ENCODE assay signal across 13 cellular contexts in genomic region chr16:56298948-56299602, GRCh38.
DNase-seq lines count a peak whose midpoint lies in the region; ATAC-seq and TF ChIP-seq lines count a peak whose summit lies in the region.
"Had no signal": no experiment of that assay in that cellular context is flagged by ENCODE, and none has a peak within 500 bp of the region (broad histone marks: within the 10 kb centered on the region; RNA-seq: fewer than 3 reads in every experiment).

No MANE protein-coding gene starts in this region.

- H3K4me3 Mint-ChIP-seq in activated CD4-positive, alpha-beta T cell treated with anti-CD3 and anti-CD28 coated beads for 36 hours: no peak overlapping the region
- H3K4me3 Mint-ChIP-seq in naive thymus-derived CD4-positive, alpha-beta T cell: no peak overlapping the region
- no peak overlapping the region for H3K4me3 Mint-ChIP-seq in type B pancreatic cell
- no peak overlapping the region for H3K4me3 Mint-ChIP-seq in stimulated activated memory B cell treated with anti-CD40 and anti-IgM and Interleukin-4, amounts not matched to agents 10 μg/mL and 1 μg/mL and 100 μg/mL, for 72 hours
- H3K4me3 Mint-ChIP-seq: activated naive CD4-positive, alpha-beta T cell treated with anti-CD3 and anti-CD28 coated beads, Interleukin-2, amount 10 ng/mL, durations not matched to agents 7 days and 5 days had no signal

- peaks cover 3% of the 10 kb centered on the region for H3K27me3 Mint-ChIP-seq in activated CD4-positive, alpha-beta T cell treated with anti-CD3 and anti-CD28 coated beads for 36 hours
- peaks cover 0 to 8% (median 0%) of the 10 kb centered on the region in 5 donors for H3K27me3 Mint-ChIP-seq in naive thymus-derived CD4-positive, alpha-beta T cell
- no peaks in the 10 kb centered on the region for H3K27me3 Mint-ChIP-seq in type B pancreatic cell
- peaks cover 46% of the 10 kb centered on the region for H3K27me3 Mint-ChIP-seq in stimulated activated memory B cell treated with anti-CD40 and anti-IgM and Interleukin-4, amounts not matched to agents 10 μg/mL and 1 μg/mL and 100 μg/mL, for 72 hours

- no peak overlapping the region for H3K27ac Mint-ChIP-seq in activated CD4-positive, alpha-beta T cell treated with anti-CD3 and anti-CD28 coated beads for 36 hours
- H3K27ac Mint-ChIP-seq in naive thymus-derived CD4-positive, alpha-beta T cell: no peak overlapping the region
- H3K27ac Mint-ChIP-seq in type B pancreatic cell: peak overlapping the region; percentile 32
- H3K27ac Mint-ChIP-seq in stimulated activated memory B cell treated with anti-CD40 and anti-IgM and Interleukin-4, amounts not matched to agents 10 μg/mL and 1 μg/mL and 100 μg/mL, for 72 hours: no peak overlapping the region
- H3K27ac Mint-ChIP-seq: activated naive CD4-positive, alpha-beta T cell treated with anti-CD3 and anti-CD28 coated beads, Interleukin-2, amount 10 ng/mL, durations not matched to agents 7 days and 5 days had no signal

- no peaks in the 10 kb centered on the region for H3K9me3 ChIP-seq in naive thymus-derived CD4-positive, alpha-beta T cell (ENCODE audit: control insufficient read depth in 2 of 3, low read length in 3 of 3)
- H3K9me3 ChIP-seq: vagina had no signal

- no peak overlapping the region for H3K27ac ChIP-seq in naive thymus-derived CD4-positive, alpha-beta T cell (ENCODE audit: low read depth, low read length)
- H3K27ac ChIP-seq: vagina had no signal

- H3K36me3 ChIP-seq in naive thymus-derived CD4-positive, alpha-beta T cell (ENCODE audit: control insufficient read depth in 2 of 3, insufficient read depth in 3 of 3, low read length in 3 of 3): no peaks in the 10 kb centered on the region
- H3K36me3 ChIP-seq: vagina had no signal

- CTCF ChIA-PET in activated CD4-positive, alpha-beta T cell treated with anti-CD3 and anti-CD28 coated beads for 36 hours (lab: Charles Lee): interaction anchor here (0.6 to 1.4 kb wide), 2 partner anchors 96 to 1377 kb away, joined by 3 to 4 read pairs; no protein-coding TSS in a partner anchor
- CTCF ChIA-PET in naive thymus-derived CD4-positive, alpha-beta T cell (lab: Charles Lee): no interaction called here

- intact Hi-C loops in activated CD4-positive, alpha-beta T cell treated with anti-CD3 and anti-CD28 coated beads for 36 hours (cut with DNase I, micrococcal nuclease): no loop called here
- intact Hi-C loops in naive thymus-derived CD4-positive, alpha-beta T cell (cut with micrococcal nuclease): no loop called here

- no peak for TF ChIP-seq CTCF in type B pancreatic cell (conservative IDR thresholded peaks at IDR 0.05)

- no peak for DNase-seq in activated CD4-positive, alpha-beta T cell treated with anti-CD3 and anti-CD28 coated beads for 36 hours
- DNase-seq in activated CD4-positive, alpha-beta T cell treated with anti-CD3 and anti-CD28 coated beads, Interleukin-2, amount 50 U/mL, for 4 hours: no peak
- DNase-seq in foreskin melanocyte (peak; percentile 94), type B pancreatic cell (ENCODE audit: extremely low spot score, unreplicated experiment) (no peak), NCI-H128 (lab: John Stamatoyannopoulos, UW; ENCODE audit: unreplicated experiment) (no peak), NCI-H187 treated with DMSO at 0.1 percent for 48 hours (lab: John Stamatoyannopoulos, UW) (no peak)
- DNase-seq in naive thymus-derived CD4-positive, alpha-beta T cell: no peak
- DNase-seq: activated CD4-positive, alpha-beta T cell treated with anti-CD3 and anti-CD28 coated beads, Interleukin-2, amount 50 U/mL, for 1 hour; activated naive CD4-positive, alpha-beta T cell treated with anti-CD3 and anti-CD28 coated beads, Interleukin-2, amount 10 ng/mL, durations not matched to agents 7 days and 5 days; Karpas-422; NCI-H226 had no signal

- H3K4me1 Mint-ChIP-seq in activated CD4-positive, alpha-beta T cell treated with anti-CD3 and anti-CD28 coated beads for 36 hours: peaks cover 3% of the 10 kb centered on the region
- peaks cover 0 to 9% (median 0%) of the 10 kb centered on the region in 7 donors for H3K4me1 Mint-ChIP-seq in naive thymus-derived CD4-positive, alpha-beta T cell
- H3K4me1 Mint-ChIP-seq in type B pancreatic cell (ENCODE audit: unreplicated experiment): peaks cover 53% of the 10 kb centered on the region
- peaks cover 18% of the 10 kb centered on the region for H3K4me1 Mint-ChIP-seq in stimulated activated memory B cell treated with anti-CD40 and anti-IgM and Interleukin-4, amounts not matched to agents 10 μg/mL and 1 μg/mL and 100 μg/mL, for 72 hours
- H3K4me1 Mint-ChIP-seq: activated naive CD4-positive, alpha-beta T cell treated with anti-CD3 and anti-CD28 coated beads, Interleukin-2, amount 10 ng/mL, durations not matched to agents 7 days and 5 days had no signal

- no peaks in the 10 kb centered on the region for H3K36me3 Mint-ChIP-seq in activated CD4-positive, alpha-beta T cell treated with anti-CD3 and anti-CD28 coated beads for 36 hours (ENCODE audit: low read depth)
- no peaks in the 10 kb centered on the region for H3K36me3 Mint-ChIP-seq in naive thymus-derived CD4-positive, alpha-beta T cell
- H3K36me3 Mint-ChIP-seq in type B pancreatic cell: no peaks in the 10 kb centered on the region
- no peaks in the 10 kb centered on the region for H3K36me3 Mint-ChIP-seq in stimulated activated memory B cell treated with anti-CD40 and anti-IgM and Interleukin-4, amounts not matched to agents 10 μg/mL and 1 μg/mL and 100 μg/mL, for 72 hours
- H3K36me3 Mint-ChIP-seq: activated naive CD4-positive, alpha-beta T cell treated with anti-CD3 and anti-CD28 coated beads, Interleukin-2, amount 10 ng/mL, durations not matched to agents 7 days and 5 days had no signal

- POLR2A ChIA-PET in activated CD4-positive, alpha-beta T cell treated with anti-CD3 and anti-CD28 coated beads for 36 hours (lab: Charles Lee): no interaction called here
- POLR2A ChIA-PET in naive thymus-derived CD4-positive, alpha-beta T cell (lab: Charles Lee): no interaction called here

- H3K4me3 ChIP-seq in naive thymus-derived CD4-positive, alpha-beta T cell (ENCODE audit: low read length): no peak overlapping the region
- H3K4me3 ChIP-seq: vagina had no signal

- no peaks in the 10 kb centered on the region for H3K27me3 ChIP-seq in naive thymus-derived CD4-positive, alpha-beta T cell (ENCODE audit: control insufficient read depth in 2 of 2, insufficient read depth in 2 of 2, low read length in 2 of 2)
- H3K27me3 ChIP-seq: vagina had no signal

- no peaks in the 10 kb centered on the region for H3K9me3 Mint-ChIP-seq in activated CD4-positive, alpha-beta T cell treated with anti-CD3 and anti-CD28 coated beads for 36 hours (ENCODE audit: low read depth)
- H3K9me3 Mint-ChIP-seq in naive thymus-derived CD4-positive, alpha-beta T cell: no peaks in the 10 kb centered on the region
- no peaks in the 10 kb centered on the region for H3K9me3 Mint-ChIP-seq in type B pancreatic cell
- H3K9me3 Mint-ChIP-seq in stimulated activated memory B cell treated with anti-CD40 and anti-IgM and Interleukin-4, amounts not matched to agents 10 μg/mL and 1 μg/mL and 100 μg/mL, for 72 hours: no peaks in the 10 kb centered on the region
- H3K9me3 Mint-ChIP-seq: activated naive CD4-positive, alpha-beta T cell treated with anti-CD3 and anti-CD28 coated beads, Interleukin-2, amount 10 ng/mL, durations not matched to agents 7 days and 5 days had no signal

- H3K4me1 ChIP-seq in naive thymus-derived CD4-positive, alpha-beta T cell (ENCODE audit: control insufficient read depth in 2 of 2, insufficient read depth in 2 of 2, low read length in 2 of 2): no peaks in the 10 kb centered on the region

- peak; percentile 30 for ATAC-seq in activated CD4-positive, alpha-beta T cell treated with anti-CD3 and anti-CD28 coated beads for 36 hours
- peak; percentile 44 for ATAC-seq in naive thymus-derived CD4-positive, alpha-beta T cell
- ATAC-seq in stimulated activated memory B cell treated with anti-CD40 and anti-IgM and Interleukin-4, amounts not matched to agents 10 μg/mL and 1 μg/mL and 100 μg/mL, for 72 hours: no peak
